ENCODE assay signal across 8 cellular contexts in genomic region chr14:85532981-85533820, GRCh38. TPM values are rescaled to one million over a fixed set of nuclear protein-coding genes. Genes with fewer than 3 reads are reported as not detected.
A peak's percentile ranks its signal among the peaks of the same experiment; 100 is the strongest.
DNase-seq lines count a peak whose midpoint lies in the region; ATAC-seq and TF ChIP-seq lines count a peak whose summit lies in the region.

No MANE protein-coding gene starts in this region.

- peak overlapping the region; percentile 62 for H3K4me3 Mint-ChIP-seq in dendritic cell treated with granulocyte-macrophage colony-stimulating factor and Interleukin-4, amounts not matched to agents 40 ng/mL and 50 ng/mL, for 4 days
- no peak overlapping the region for H3K4me3 Mint-ChIP-seq in activated CD4-positive, alpha-beta memory T cell treated with anti-CD3 and anti-CD28 coated beads, Interleukin-2, amount 10 ng/mL, durations not matched to agents 7 days and 5 days

- intact Hi-C loops in dendritic cell treated with granulocyte-macrophage colony-stimulating factor and Interleukin-4, amounts not matched to agents 40 ng/mL and 50 ng/mL, for 4 days (cut with micrococcal nuclease) = no loop called here

- H3K4me1 ChIP-seq in stomach smooth muscle (ENCODE audit: control insufficient read depth, insufficient read depth, low read length) (peaks cover 34% of the 10 kb centered on the region), BE2C (no peaks in the 10 kb centered on the region)

- POLR2A ChIA-PET in activated CD4-positive, alpha-beta memory T cell treated with anti-CD3 and anti-CD28 coated beads, Interleukin-2, amount 10 ng/mL, durations not matched to agents 7 days and 5 days (lab: Charles Lee) = no interaction called here

- H3K27ac ChIP-seq in layer of hippocampus (ENCODE audit: low read depth, low read length) = peak overlapping the region; percentile 38
- H3K27ac ChIP-seq in stomach smooth muscle (ENCODE audit: low read length) = no peak overlapping the region

- H3K36me3 ChIP-seq in stomach smooth muscle (ENCODE audit: control insufficient read depth in 2 of 2, insufficient read depth in 2 of 2, low read length in 2 of 2) (no peaks in the 10 kb centered on the region), BE2C (no peaks in the 10 kb centered on the region)

- peaks cover 21% of the 10 kb centered on the region for H3K27me3 ChIP-seq in layer of hippocampus (ENCODE audit: control insufficient read depth, insufficient read depth, low read length)
- peaks cover 37 to 51% of the 10 kb centered on the region in 2 donors for H3K27me3 ChIP-seq in stomach smooth muscle (ENCODE audit: control insufficient read depth in 1 of 2, insufficient read depth in 2 of 2, low read length in 2 of 2)
- peaks cover 82% of the 10 kb centered on the region for H3K27me3 ChIP-seq in BE2C

- no peak overlapping the region for H3K27ac Mint-ChIP-seq in dendritic cell treated with granulocyte-macrophage colony-stimulating factor and Interleukin-4, amounts not matched to agents 40 ng/mL and 50 ng/mL, for 4 days
- no peak overlapping the region for H3K27ac Mint-ChIP-seq in activated CD4-positive, alpha-beta memory T cell treated with anti-CD3 and anti-CD28 coated beads, Interleukin-2, amount 10 ng/mL, durations not matched to agents 7 days and 5 days

- DNase-seq in DMS79 (lab: John Stamatoyannopoulos, UW) (peak; percentile 50), NCI-H2171 treated with DMSO at 0.1 percent for 48 hours (lab: John Stamatoyannopoulos, UW) (peak; percentile 89), BE2C (no peak)
- DNase-seq in activated CD4-positive, alpha-beta memory T cell treated with anti-CD3 and anti-CD28 coated beads, Interleukin-2, amount 10 ng/mL, durations not matched to agents 7 days and 5 days = no peak

- H3K9me3 ChIP-seq in stomach smooth muscle (ENCODE audit: control insufficient read depth in 2 of 2, low read length in 2 of 2) = no peaks in the 10 kb centered on the region
- no peaks in the 10 kb centered on the region; the same call in 1 of the 2 replicates for H3K9me3 ChIP-seq in BE2C

- no peak overlapping the region for H3K9ac ChIP-seq in stomach smooth muscle (ENCODE audit: low read length in 2 of 2)

- no peaks in the 10 kb centered on the region for H3K36me3 Mint-ChIP-seq in dendritic cell treated with granulocyte-macrophage colony-stimulating factor and Interleukin-4, amounts not matched to agents 40 ng/mL and 50 ng/mL, for 4 days (ENCODE audit: low read depth)
- H3K36me3 Mint-ChIP-seq in activated CD4-positive, alpha-beta memory T cell treated with anti-CD3 and anti-CD28 coated beads, Interleukin-2, amount 10 ng/mL, durations not matched to agents 7 days and 5 days (ENCODE audit: low read depth) = peaks cover 10% of the 10 kb centered on the region

- no peak for ATAC-seq in HG03565 (IDR thresholded peaks at IDR 0.05; ENCODE audit: unreplicated experiment)

- CTCF ChIA-PET in activated CD4-positive, alpha-beta memory T cell treated with anti-CD3 and anti-CD28 coated beads, Interleukin-2, amount 10 ng/mL, durations not matched to agents 7 days and 5 days (lab: Charles Lee) = no interaction called here

- TF ChIP-seq CTCF in BE2C (IDR thresholded peaks at IDR 0.05; ENCODE audit: low read depth, low read length) = no peak

- H3K27me3 Mint-ChIP-seq in dendritic cell treated with granulocyte-macrophage colony-stimulating factor and Interleukin-4, amounts not matched to agents 40 ng/mL and 50 ng/mL, for 4 days = peaks cover 94% of the 10 kb centered on the region
- H3K27me3 Mint-ChIP-seq in activated CD4-positive, alpha-beta memory T cell treated with anti-CD3 and anti-CD28 coated beads, Interleukin-2, amount 10 ng/mL, durations not matched to agents 7 days and 5 days = peaks cover 66% of the 10 kb centered on the region

- H3K9me3 Mint-ChIP-seq in dendritic cell treated with granulocyte-macrophage colony-stimulating factor and Interleukin-4, amounts not matched to agents 40 ng/mL and 50 ng/mL, for 4 days = no peaks in the 10 kb centered on the region
- H3K9me3 Mint-ChIP-seq in activated CD4-positive, alpha-beta memory T cell treated with anti-CD3 and anti-CD28 coated beads, Interleukin-2, amount 10 ng/mL, durations not matched to agents 7 days and 5 days = peaks cover 5% of the 10 kb centered on the region

- H3K4me1 Mint-ChIP-seq in dendritic cell treated with granulocyte-macrophage colony-stimulating factor and Interleukin-4, amounts not matched to agents 40 ng/mL and 50 ng/mL, for 4 days (ENCODE audit: low read depth) = peaks cover 59% of the 10 kb centered on the region
- peaks cover 5% of the 10 kb centered on the region for H3K4me1 Mint-ChIP-seq in activated CD4-positive, alpha-beta memory T cell treated with anti-CD3 and anti-CD28 coated beads, Interleukin-2, amount 10 ng/mL, durations not matched to agents 7 days and 5 days

- H3K4me3 ChIP-seq in stomach smooth muscle (ENCODE audit: low read length in 2 of 2) = peak overlapping the region; percentile 72 to 83
- H3K4me3 ChIP-seq in BE2C (ENCODE audit: low read depth, low read length) = no peak overlapping the region

RNA-seq across cellular contexts. Expression of gene FLRT2, which starts 3.3 kb away (rescaled TPM):
- 0.06 TPM for polyA plus RNA-seq in BE2C (2012; ENCODE audit: insufficient read depth, insufficient read length, low read depth)
- not detected for total RNA-seq in activated CD4-positive, alpha-beta memory T cell treated with anti-CD3 and anti-CD28 coated beads, Interleukin-2, amount 10 ng/mL, durations not matched to agents 7 days and 5 days

Comparison
In these comparisons a context has a peak if more than half of its experiments do, and no peak if none do; other contexts are left out.
1. DNase-seq: peak in DMS79 (single experiment) and NCI-H2171 treated with DMSO at 0.1 percent for 48 hours (single experiment); none in BE2C (single experiment) and activated CD4-positive, alpha-beta memory T cell treated with anti-CD3 and anti-CD28 coated beads, Interleukin-2, amount 10 ng/mL, durations not matched to agents 7 days and 5 days (single experiment).